Comparison of ENCODE assay signal across 9 cellular contexts in genomic region chr17:39674702-39675389, GRCh38. TPM values are rescaled to one million over a fixed set of nuclear protein-coding genes. Genes with fewer than 3 reads are reported as not detected.
DNase-seq lines count a peak whose midpoint lies in the region; ATAC-seq and TF ChIP-seq lines count a peak whose summit lies in the region.
"Had no signal": no experiment of that assay in that cellular context is flagged by ENCODE, and none has a peak within 500 bp of the region (broad histone marks: within the 10 kb centered on the region; RNA-seq: fewer than 3 reads in every experiment).

No MANE protein-coding gene starts in this region.

- H3K9me3 Mint-ChIP-seq in Calu3 (ENCODE audit: low read depth, unreplicated experiment) (no peaks in the 10 kb centered on the region), nephron (no peaks in the 10 kb centered on the region)
- no peaks in the 10 kb centered on the region for H3K9me3 Mint-ChIP-seq in activated naive CD4-positive, alpha-beta T cell treated with anti-CD3 and anti-CD28 coated beads, Interleukin-2, amount 50 U/mL, for 72 hours

- H3K9me3 ChIP-seq in colonic mucosa: no peaks in the 10 kb centered on the region

- H3K9ac ChIP-seq in colonic mucosa (ENCODE audit: low read depth in 2 of 2, low read length in 2 of 2): peak overlapping the region; percentile 26 to 88

- H3K36me3 ChIP-seq in colonic mucosa: no peaks in the 10 kb centered on the region

- H3K27ac ChIP-seq in colonic mucosa: peak overlapping the region; percentile 42

- peak overlapping the region; percentile 62 for H3K27ac Mint-ChIP-seq in Calu3 (ENCODE audit: unreplicated experiment)
- H3K27ac Mint-ChIP-seq in nephron: peak overlapping the region; percentile 70 to 95 (median 74)
- no peak overlapping the region for H3K27ac Mint-ChIP-seq in activated naive CD4-positive, alpha-beta T cell treated with anti-CD3 and anti-CD28 coated beads, Interleukin-2, amount 50 U/mL, for 72 hours

- intact Hi-C loops in Calu3 (cut with micrococcal nuclease; ENCODE audit: unreplicated experiment) (no loop called here), colonic mucosa (cut with DNase I) (no loop called here)

- peaks cover 82% of the 10 kb centered on the region for H3K36me3 Mint-ChIP-seq in Calu3 (ENCODE audit: insufficient read depth, unreplicated experiment)
- peaks cover 3% of the 10 kb centered on the region for H3K36me3 Mint-ChIP-seq in nephron (ENCODE audit: low read depth)
- no peaks in the 10 kb centered on the region for H3K36me3 Mint-ChIP-seq in activated naive CD4-positive, alpha-beta T cell treated with anti-CD3 and anti-CD28 coated beads, Interleukin-2, amount 50 U/mL, for 72 hours

- no peaks in the 10 kb centered on the region for H3K27me3 ChIP-seq in colonic mucosa

- no peak for ATAC-seq in activated naive CD4-positive, alpha-beta T cell treated with anti-CD3 and anti-CD28 coated beads, Interleukin-2, amount 50 U/mL, for 72 hours

- no peak for TF ChIP-seq CTCF in Calu3 (IDR thresholded peaks at IDR 0.05; ENCODE audit: unreplicated experiment)
- no peak for TF ChIP-seq CTCF in colonic mucosa (IDR thresholded peaks at IDR 0.05)
- no peak for TF ChIP-seq CTCF in nephron (IDR thresholded peaks at IDR 0.05; ENCODE audit: unreplicated experiment in 3 of 3)

- CTCF ChIA-PET in Calu3 (lab: Charles Lee): interaction anchor here (0.6 to 161.2 kb wide), 63 partner anchors 40 to 1398 kb away, joined by 3 to 42089 read pairs (median 6); partner anchors contain the start of genes CDK12, ERBB2, GRB7 and GSDMA

- H3K27me3 Mint-ChIP-seq in Calu3 (ENCODE audit: unreplicated experiment) (peaks cover 21% of the 10 kb centered on the region), nephron (ENCODE audit: low read depth) (peaks cover 20% of the 10 kb centered on the region)

- DNase-seq in Calu3 (peak; percentile 100), NAMALWA (ENCODE audit: low spot score) (peak; percentile 71), colonic mucosa (peak; percentile 82), KG1 (lab: John Stamatoyannopoulos, UW) (no peak), glomerular visceral epithelial cell (ENCODE audit: extremely low spot score) (no peak)
- no peak for DNase-seq in activated naive CD4-positive, alpha-beta T cell treated with anti-CD3 and anti-CD28 coated beads, Interleukin-2, amount 50 U/mL, for 72 hours (ENCODE audit: low spot score in 2 of 2)
- DNase-seq in activated naive CD4-positive, alpha-beta T cell treated with anti-CD3 and anti-CD28 coated beads, Interleukin-2, amount 50 U/mL, for 16 hours: no peak
- DNase-seq: activated gamma-delta T cell had no signal

- no peak overlapping the region for H3K4me3 ChIP-seq in colonic mucosa

- BruUV-seq in Calu3 (replicated peaks; lab: Mats Ljungman, UMichigan): no TSS peak

- peaks cover 81% of the 10 kb centered on the region for H3K4me1 Mint-ChIP-seq in Calu3 (ENCODE audit: low read depth, unreplicated experiment)
- H3K4me1 Mint-ChIP-seq in nephron: peaks cover 38% of the 10 kb centered on the region

- H3K4me3 Mint-ChIP-seq in Calu3 (ENCODE audit: low read depth, unreplicated experiment) (peak overlapping the region; percentile 19), nephron (no peak overlapping the region)

- peaks cover 17% of the 10 kb centered on the region for H3K4me1 ChIP-seq in colonic mucosa

RNA-seq across cellular contexts. Expression of gene PNMT, which starts 6.6 kb away (rescaled TPM):
- 1.3 and 3.2 TPM in 2 replicates for total RNA-seq in Calu3 (2022)
- total RNA-seq in colonic mucosa: under 1 TPM in 1 of 2 donors, not detected in 1; 0.47 TPM
- total RNA-seq in activated naive CD4-positive, alpha-beta T cell treated with anti-CD3 and anti-CD28 coated beads, Interleukin-2, amount 50 U/mL, for 72 hours: under 1 TPM in 1 of 2 donors, not detected in 1; 0.64 TPM

RNA-seq across cellular contexts. Expression of gene TCAP, which starts 9.7 kb away (rescaled TPM):
- total RNA-seq in Calu3 (2022) (51.5 and 61.1 TPM in 2 replicates), colonic mucosa (1 to 10 TPM in 1 of 2 donors, under 1 TPM in 1; 0.49 to 1.2 TPM)
- total RNA-seq in activated naive CD4-positive, alpha-beta T cell treated with anti-CD3 and anti-CD28 coated beads, Interleukin-2, amount 50 U/mL, for 72 hours: 1 to 10 TPM; 2.3 to 3.0 TPM

RNA-seq across cellular contexts. Expression of gene PGAP3, which starts 13.0 kb away (rescaled TPM):
- 1,186 and 1,276 TPM in 2 replicates for total RNA-seq in Calu3 (2022)
- total RNA-seq in colonic mucosa: 10 to 100 TPM; 37.3 to 42.0 TPM
- 10 to 100 TPM in 1 of 2 donors, 1 to 10 TPM in 1; 7.9 to 16.0 TPM for total RNA-seq in activated naive CD4-positive, alpha-beta T cell treated with anti-CD3 and anti-CD28 coated beads, Interleukin-2, amount 50 U/mL, for 72 hours

RNA-seq across cellular contexts. Expression of gene ERBB2, which starts 25.0 kb away (rescaled TPM):
- 4,829 and 4,830 TPM in 2 replicates for total RNA-seq in Calu3 (2022)
- 100 to 1,000 TPM; 153 to 174 TPM for total RNA-seq in colonic mucosa
- total RNA-seq in activated naive CD4-positive, alpha-beta T cell treated with anti-CD3 and anti-CD28 coated beads, Interleukin-2, amount 50 U/mL, for 72 hours: 1 to 10 TPM; 3.2 to 7.8 TPM

RNA-seq across cellular contexts. Expression of gene STARD3, which starts 37.9 kb away (rescaled TPM):
- 2,579 and 2,697 TPM in 2 replicates for total RNA-seq in Calu3 (2022)
- 10 to 100 TPM; 30.0 to 41.3 TPM for total RNA-seq in colonic mucosa
- 10 to 100 TPM; 62.7 to 80.6 TPM for total RNA-seq in activated naive CD4-positive, alpha-beta T cell treated with anti-CD3 and anti-CD28 coated beads, Interleukin-2, amount 50 U/mL, for 72 hours

Comparison
In these comparisons a context has a peak if more than half of its experiments do, and no peak if none do; other contexts are left out.
1. DNase-seq: peak in Calu3 (single experiment), NAMALWA (single experiment) and colonic mucosa (single experiment); none in activated naive CD4-positive, alpha-beta T cell treated with anti-CD3 and anti-CD28 coated beads, Interleukin-2, amount 50 U/mL, for 72 hours (0 of 2), KG1 (single experiment), glomerular visceral epithelial cell (single experiment) and activated naive CD4-positive, alpha-beta T cell treated with anti-CD3 and anti-CD28 coated beads, Interleukin-2, amount 50 U/mL, for 16 hours (single experiment).
2. H3K27ac Mint-ChIP-seq: peak in Calu3 (single experiment) and nephron (3 of 3); none in activated naive CD4-positive, alpha-beta T cell treated with anti-CD3 and anti-CD28 coated beads, Interleukin-2, amount 50 U/mL, for 72 hours (0 of 2).
3. RNA of gene TCAP, which starts 9.7 kb away (total RNA-seq): 51.5 to 61.1 TPM in Calu3; 2.3 to 3.0 TPM in activated naive CD4-positive, alpha-beta T cell treated with anti-CD3 and anti-CD28 coated beads, Interleukin-2, amount 50 U/mL, for 72 hours and 0.49 to 1.2 TPM in colonic mucosa; every median in the first group is over 10 times any median in the second.
4. RNA of gene PGAP3, which starts 13.0 kb away (total RNA-seq): 1,186 to 1,276 TPM in Calu3; 37.3 to 42.0 TPM in colonic mucosa and 7.9 to 16.0 TPM in activated naive CD4-positive, alpha-beta T cell treated with anti-CD3 and anti-CD28 coated beads, Interleukin-2, amount 50 U/mL, for 72 hours; every median in the first group is over 10 times any median in the second.